Comparison of ENCODE assay signal across 13 cellular contexts in the genomic region with DNA sequence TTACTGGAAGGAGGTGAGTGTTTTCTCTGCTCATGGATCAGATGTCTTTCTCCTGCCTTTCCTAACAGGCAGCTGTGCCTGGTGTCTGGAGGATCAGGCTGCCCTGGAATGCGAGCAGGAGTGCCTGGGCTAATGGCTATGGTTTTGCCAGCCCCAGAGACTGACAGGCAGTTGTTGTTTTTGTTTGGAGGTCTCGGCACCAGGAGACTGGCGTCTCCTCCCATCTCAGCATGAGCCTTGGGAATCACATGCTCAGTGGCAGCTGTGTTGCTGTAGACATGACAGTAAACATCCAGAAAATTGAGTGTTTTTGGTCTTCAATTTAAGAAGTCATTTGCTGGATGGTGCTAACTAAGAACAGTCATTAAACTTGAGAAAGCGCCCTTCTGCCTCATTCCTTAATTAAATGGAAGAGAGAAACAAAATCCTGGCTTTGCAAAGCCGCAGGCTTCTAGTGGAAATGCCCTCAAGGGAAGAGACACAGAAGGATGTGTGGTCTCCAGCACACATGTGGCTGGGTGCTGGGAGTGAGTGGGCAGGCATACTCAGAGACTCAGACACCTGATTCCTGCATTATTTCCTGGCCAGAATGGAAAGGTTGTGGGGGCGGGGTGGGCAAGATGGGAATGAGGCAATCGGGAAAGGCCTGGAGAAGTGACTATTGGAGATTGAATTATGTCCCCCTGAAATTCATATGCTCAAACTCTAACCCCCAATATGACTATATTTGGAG.
DNase-seq lines count a peak whose midpoint lies in the region; ATAC-seq and TF ChIP-seq lines count a peak whose summit lies in the region.
"Had no signal": no experiment of that assay in that cellular context is flagged by ENCODE, and none has a peak within 500 bp of the region (broad histone marks: within the 10 kb centered on the region; RNA-seq: fewer than 3 reads in every experiment).

No MANE protein-coding gene starts in this region.

- H3K36me3 Mint-ChIP-seq in glutamatergic neuron (ENCODE audit: unreplicated experiment), result peaks cover 5% of the 10 kb centered on the region
- no peaks in the 10 kb centered on the region for H3K36me3 Mint-ChIP-seq in progenitor cell of endocrine pancreas (ENCODE audit: insufficient read depth)
- no peaks in the 10 kb centered on the region for H3K36me3 Mint-ChIP-seq in activated naive CD4-positive, alpha-beta T cell treated with anti-CD3 and anti-CD28 coated beads for 36 hours (ENCODE audit: low read depth)
- H3K36me3 Mint-ChIP-seq: memory B cell had no signal

- DNase-seq in H7, result peak; percentile 38
- peak; percentile 77 for DNase-seq in NCI-H446 treated with DMSO at 0.1 percent for 48 hours (lab: John Stamatoyannopoulos, UW)
- peak; percentile 29 for DNase-seq in glutamatergic neuron
- DNase-seq in progenitor cell of endocrine pancreas (ENCODE audit: low spot score, unreplicated experiment), result no peak
- no peak for DNase-seq in NCI-H526 (lab: John Stamatoyannopoulos, UW)
- DNase-seq in activated naive CD4-positive, alpha-beta T cell treated with anti-CD3 and anti-CD28 coated beads for 36 hours, result no peak
- no peak for DNase-seq in cerebellar nuclear complex (lab: John Stamatoyannopoulos, UW)
- DNase-seq: activated effector memory CD4-positive, alpha-beta T cell treated with anti-CD3 and anti-CD28 coated beads, Interleukin-2, amount 50 U/mL, for 16 hours; DMS53; stimulated activated CD4-positive, alpha-beta T cell treated with anti-CD3 and anti-CD28 coated beads, Interleukin-2, amount 100 ng/mL, for 24 hours had no signal

- no peaks in the 10 kb centered on the region for H3K27me3 ChIP-seq in H7 (ENCODE audit: control insufficient read depth, insufficient read depth, low read length)

- CTCF ChIA-PET in activated naive CD4-positive, alpha-beta T cell treated with anti-CD3 and anti-CD28 coated beads for 36 hours (lab: Charles Lee), result no interaction called here

- H3K27me3 Mint-ChIP-seq in glutamatergic neuron (ENCODE audit: unreplicated experiment) (peaks cover 5% of the 10 kb centered on the region), progenitor cell of endocrine pancreas (peaks cover 3% of the 10 kb centered on the region)
- peaks cover 3% of the 10 kb centered on the region for H3K27me3 Mint-ChIP-seq in activated naive CD4-positive, alpha-beta T cell treated with anti-CD3 and anti-CD28 coated beads for 36 hours (ENCODE audit: low read depth)

- H3K27ac Mint-ChIP-seq in glutamatergic neuron (ENCODE audit: unreplicated experiment) (no peak overlapping the region), progenitor cell of endocrine pancreas (peak overlapping the region; percentile 31)
- no peak overlapping the region for H3K27ac Mint-ChIP-seq in activated naive CD4-positive, alpha-beta T cell treated with anti-CD3 and anti-CD28 coated beads for 36 hours
- H3K27ac Mint-ChIP-seq: memory B cell had no signal

- H3K4me1 Mint-ChIP-seq in glutamatergic neuron (ENCODE audit: low read depth, unreplicated experiment) (peaks cover 14% of the 10 kb centered on the region), progenitor cell of endocrine pancreas (ENCODE audit: low read depth) (peaks cover 22% of the 10 kb centered on the region)
- H3K4me1 Mint-ChIP-seq in activated naive CD4-positive, alpha-beta T cell treated with anti-CD3 and anti-CD28 coated beads for 36 hours (ENCODE audit: low read depth), result no peaks in the 10 kb centered on the region
- H3K4me1 Mint-ChIP-seq: memory B cell had no signal

- ATAC-seq in HG03354 (IDR thresholded peaks at IDR 0.05; ENCODE audit: poor library complexity, severe bottlenecking, unreplicated experiment), result no peak
- ATAC-seq: HCT116 had no signal

- no peak for TF ChIP-seq CTCF in glutamatergic neuron (IDR thresholded peaks at IDR 0.05; ENCODE audit: partially characterized antibody, unreplicated experiment)
- no peak for TF ChIP-seq CTCF in progenitor cell of endocrine pancreas (IDR thresholded peaks at IDR 0.05; ENCODE audit: unreplicated experiment)

- H3K4me3 Mint-ChIP-seq in glutamatergic neuron (ENCODE audit: unreplicated experiment), result no peak overlapping the region
- H3K4me3 Mint-ChIP-seq in progenitor cell of endocrine pancreas (ENCODE audit: low read depth), result no peak overlapping the region
- no peak overlapping the region for H3K4me3 Mint-ChIP-seq in activated naive CD4-positive, alpha-beta T cell treated with anti-CD3 and anti-CD28 coated beads for 36 hours
- H3K4me3 Mint-ChIP-seq: memory B cell had no signal

- no peak overlapping the region for H3K4me3 ChIP-seq in H7 (ENCODE audit: insufficient read depth, low read depth, low read length)

- H3K36me3 ChIP-seq in H7 (replicated peaks; ENCODE audit: control insufficient read depth, insufficient read depth, low read length), result no peaks in the 10 kb centered on the region

- peaks cover 3% of the 10 kb centered on the region for H3K9me3 Mint-ChIP-seq in glutamatergic neuron (ENCODE audit: unreplicated experiment)
- no peaks in the 10 kb centered on the region for H3K9me3 Mint-ChIP-seq in progenitor cell of endocrine pancreas (ENCODE audit: low read depth)
- no peaks in the 10 kb centered on the region for H3K9me3 Mint-ChIP-seq in activated naive CD4-positive, alpha-beta T cell treated with anti-CD3 and anti-CD28 coated beads for 36 hours
- H3K9me3 Mint-ChIP-seq: memory B cell had no signal

- intact Hi-C loops in activated naive CD4-positive, alpha-beta T cell treated with anti-CD3 and anti-CD28 coated beads for 36 hours (cut with micrococcal nuclease), result no loop called here

Comparison
In these comparisons a context has a peak if more than half of its experiments do, and no peak if none do; other contexts are left out.
1. DNase-seq: peak in H7 (single experiment), NCI-H446 treated with DMSO at 0.1 percent for 48 hours (single experiment) and glutamatergic neuron (single experiment); none in progenitor cell of endocrine pancreas (single experiment), NCI-H526 (0 of 2), activated naive CD4-positive, alpha-beta T cell treated with anti-CD3 and anti-CD28 coated beads for 36 hours (single experiment) and cerebellar nuclear complex (0 of 2).